ENCODE assay signal across 8 cellular contexts in the genomic region with DNA sequence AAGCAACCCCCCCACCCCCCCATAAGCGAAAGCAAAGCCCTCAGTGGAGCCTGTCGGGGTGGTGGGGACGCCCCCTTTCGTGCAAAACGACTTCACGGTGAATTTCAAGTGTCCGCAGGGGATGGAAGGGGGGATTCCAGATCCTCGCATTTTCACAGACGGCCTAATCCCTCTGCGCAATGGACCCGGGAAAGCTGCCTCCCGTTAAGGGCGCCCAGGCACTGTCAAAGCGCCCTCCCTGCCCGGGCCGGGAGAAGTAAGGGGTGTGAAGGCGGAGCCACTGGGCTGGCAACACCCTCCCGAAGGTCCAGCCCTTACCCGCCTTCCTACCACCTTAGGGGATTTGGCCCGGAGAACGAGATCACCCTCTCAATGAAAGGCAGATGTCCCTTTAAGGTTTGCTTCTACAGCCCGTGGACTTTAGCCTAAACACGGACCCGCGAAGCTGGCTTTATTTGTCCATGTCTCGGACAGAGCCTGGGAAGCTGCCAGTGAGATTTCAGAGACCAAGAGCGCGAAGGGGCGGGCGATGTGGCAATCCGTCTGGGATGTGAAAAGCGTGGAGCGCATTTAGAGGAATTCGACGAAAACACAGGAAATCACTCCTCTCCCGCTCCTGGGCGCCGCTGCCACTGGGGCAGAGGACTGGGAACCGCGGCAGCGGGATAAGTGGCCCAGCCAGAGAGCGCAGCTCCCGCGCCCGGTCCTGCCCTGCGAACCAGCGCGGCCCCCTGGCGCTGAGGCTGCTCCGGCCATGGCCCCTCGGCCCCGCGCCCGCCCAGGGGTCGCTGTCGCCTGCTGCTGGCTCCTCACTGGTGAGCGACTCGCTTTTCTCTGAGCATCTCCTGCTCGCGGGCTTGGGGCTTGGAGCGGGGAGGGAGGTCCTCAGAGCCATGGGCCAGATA. TPM values are rescaled to one million over a fixed set of nuclear protein-coding genes. Genes with fewer than 3 reads are reported as not detected.
DNase-seq lines count a peak whose midpoint lies in the region; TF ChIP-seq lines count a peak whose summit lies in the region.

A gene (plus strand): TSS at position 317 of the 905 bp plus-strand sequence. CDS start 438 bp downstream, at position 755.
A gene with protein sequence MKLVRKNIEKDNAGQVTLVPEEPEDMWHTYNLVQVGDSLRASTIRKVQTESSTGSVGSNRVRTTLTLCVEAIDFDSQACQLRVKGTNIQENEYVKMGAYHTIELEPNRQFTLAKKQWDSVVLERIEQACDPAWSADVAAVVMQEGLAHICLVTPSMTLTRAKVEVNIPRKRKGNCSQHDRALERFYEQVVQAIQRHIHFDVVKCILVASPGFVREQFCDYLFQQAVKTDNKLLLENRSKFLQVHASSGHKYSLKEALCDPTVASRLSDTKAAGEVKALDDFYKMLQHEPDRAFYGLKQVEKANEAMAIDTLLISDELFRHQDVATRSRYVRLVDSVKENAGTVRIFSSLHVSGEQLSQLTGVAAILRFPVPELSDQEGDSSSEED (plus strand): TSS at position 317 of the 905 bp plus-strand sequence. CDS start 12,479 bp downstream, outside the sequence.

- no peak within 1 kb of the TSS for H4K91ac ChIP-seq in H9 (ENCODE audit: insufficient read length, low read depth, low read length)

- H3K27me3 Mint-ChIP-seq in H9 (ENCODE audit: low read depth) = peaks cover 13% of the 10 kb centered on the region

- H4K20me1 ChIP-seq in H9 (ENCODE audit: control insufficient read depth, insufficient read depth, insufficient read length) = no peaks in the 10 kb centered on the region

- no peak within 1 kb of the TSS for H3T11ph ChIP-seq in H9 (ENCODE audit: low read length)

- peak within 1 kb of the TSS; percentile 81 for H2AFZ ChIP-seq in H9 (ENCODE audit: low read length)

- H3K23ac ChIP-seq in H9 (ENCODE audit: insufficient read length, low read depth, low read length) = no peak within 1 kb of the TSS

- no peaks in the 10 kb centered on the region for H3K36me3 Mint-ChIP-seq in H9 (ENCODE audit: insufficient read depth in 1 of 3, low read depth in 3 of 3)

- H3K27ac ChIP-seq in H9 (ENCODE audit: insufficient read length, low read depth, low read length) = no peak within 1 kb of the TSS

- peaks cover 8% of the 10 kb centered on the region for H3K23me2 ChIP-seq in H9 (ENCODE audit: insufficient read length, low read depth, low read length, poor library complexity, severe bottlenecking)

- H2BK5ac ChIP-seq in H9 (ENCODE audit: insufficient read length, low read length) = no peak within 1 kb of the TSS

- peak within 1 kb of the TSS; percentile 86 to 92 for H3K4me3 Mint-ChIP-seq in H9

- no peak within 1 kb of the TSS for H2BK15ac ChIP-seq in H9 (ENCODE audit: low read depth, low read length)

- H3K79me1 ChIP-seq in H9 (ENCODE audit: insufficient read depth, low read depth, low read length, poor library complexity, severe bottlenecking) = no peaks in the 10 kb centered on the region

- TF ChIP-seq CTCF in GM12872 (IDR thresholded peaks at IDR 0.05; ENCODE audit: insufficient read depth, low read depth, low read length) (0 out of 3 replicates have a peak, but pooled peaks have one; percentile 22), H9 (conservative IDR thresholded peaks at IDR 0.05) (peak; percentile 53; the same call in 2 of the 3 replicates)

- H3K9me3 Mint-ChIP-seq in H9 = peaks cover 0 to 2% of the 10 kb centered on the region in 2 experiments; a peak in 1 of 5 replicates

- DNase-seq in H9 (peak; percentile 84), M059J (ENCODE audit: low read depth) (peak; percentile 89), cortex of kidney (lab: John Stamatoyannopoulos, UW) (peak; percentile 37), left kidney (ENCODE audit: low read depth, low spot score) (peak; percentile 86), NCI-H187 treated with DMSO at 0.1 percent for 48 hours (lab: John Stamatoyannopoulos, UW) (no peak)
- peak; percentile 26 to 42 for DNase-seq in activated CD4-positive, alpha-beta T cell treated with anti-CD3 and anti-CD28 coated beads for 4 hours
- DNase-seq in stimulated activated CD4-positive, alpha-beta T cell treated with anti-CD3 and anti-CD28 coated beads, Interleukin-2, amount 100 ng/mL, for 4 hours (ENCODE audit: low read depth) = peak; percentile 14

- H3K18ac ChIP-seq in H9 (ENCODE audit: insufficient read length, low read depth, low read length) = no peak within 1 kb of the TSS

- H3K4me2 ChIP-seq in H9 (ENCODE audit: insufficient read depth, insufficient read length, low read length) = peak within 1 kb of the TSS; percentile 86

- no peaks in the 10 kb centered on the region for H3K27me3 ChIP-seq in H9 (ENCODE audit: insufficient read depth, low read length)

- H3K27ac Mint-ChIP-seq in H9 = peak within 1 kb of the TSS; percentile 89 to 97 (median 92); a peak in 5 of 7 replicates

- no peak within 1 kb of the TSS for H2BK120ac ChIP-seq in H9 (ENCODE audit: low read depth, low read length, poor library complexity, severe bottlenecking)

- WGBS in H9 (ENCODE audit: extremely low coverage, insufficient read length, low lambda C conversion rate) = no CpG with 5 or more reads among the region's 61 CpGs

- no peak within 1 kb of the TSS for H2BK20ac ChIP-seq in H9 (ENCODE audit: low read depth, low read length, poor library complexity, severe bottlenecking)

- no peak within 1 kb of the TSS for H3K4ac ChIP-seq in H9 (ENCODE audit: low read depth, low read length)

- H3K56ac ChIP-seq in H9 (ENCODE audit: insufficient read length, low read depth, low read length) = no peak within 1 kb of the TSS

- H2AK5ac ChIP-seq in H9 (ENCODE audit: insufficient read length, low read length) = no peak within 1 kb of the TSS

- peak within 1 kb of the TSS; percentile 71; the same call in 1 of the 2 replicates for H3K14ac ChIP-seq in H9 (ENCODE audit: insufficient read depth, low read length)

- H3K9ac ChIP-seq in H9 (ENCODE audit: extremely low read depth, insufficient read length, low read length) = peak within 1 kb of the TSS; percentile 52

- no peaks in the 10 kb centered on the region for H3K79me2 ChIP-seq in H9 (ENCODE audit: insufficient read depth, low read length)

- H3K4me1 Mint-ChIP-seq in H9 = peaks cover 17 to 20% of the 10 kb centered on the region in 2 experiments

- no peak within 1 kb of the TSS for H2BK12ac ChIP-seq in H9 (ENCODE audit: insufficient read length, low read depth, low read length)

- H3K9me3 ChIP-seq in H9 (ENCODE audit: control insufficient read depth, low read depth, low read length) = no peaks in the 10 kb centered on the region

- H3K4me1 ChIP-seq in H9 (ENCODE audit: insufficient read depth, low read length) = no peaks in the 10 kb centered on the region

- no peak within 1 kb of the TSS for H4K8ac ChIP-seq in H9 (replicated peaks; ENCODE audit: insufficient read length, low read depth, low read length)

- no peak within 1 kb of the TSS for H4K5ac ChIP-seq in H9 (ENCODE audit: insufficient read length, low read depth, low read length)

RNA-seq across cellular contexts. Expression of the first gene that starts in this region (rescaled TPM):
- 2.8 and 3.9 TPM in 2 replicates for total RNA-seq in H9 (2021)
- 34.2 and 36.6 TPM in 2 replicates for total RNA-seq in M059J (2014; rRNA removed; shearing (Covaris generic))

RNA-seq across cellular contexts. Expression of the second gene that starts in this region (rescaled TPM):
- 18.6 and 20.3 TPM in 2 replicates for total RNA-seq in H9 (2021)
- total RNA-seq in M059J (2014; rRNA removed; shearing (Covaris generic)) = 27.8 and 33.8 TPM in 2 replicates
